15 cellular contexts compared by ENCODE assay signal in genomic region chr10:33196710-33197406, GRCh38.
DNase-seq lines count a peak whose midpoint lies in the region; ATAC-seq, FAIRE-seq and TF ChIP-seq lines count a peak whose summit lies in the region.
"Had no signal": no experiment of that assay in that cellular context is flagged by ENCODE, and none has a peak within 500 bp of the region (broad histone marks: within the 10 kb centered on the region; RNA-seq: fewer than 3 reads in every experiment).

No MANE protein-coding gene starts in this region.

- TF ChIP-seq EP300 in stomach (IDR thresholded peaks at IDR 0.05) = no peak

- H3K36me3 ChIP-seq in esophagus squamous epithelium (peaks cover 0 to 13% (median 0%) of the 10 kb centered on the region in 3 donors), mesodermal cell (ENCODE audit: control insufficient read depth, insufficient read depth, low read length) (peaks cover 64% of the 10 kb centered on the region), stomach (peaks cover 0 to 16% (median 4%) of the 10 kb centered on the region in 4 donors)
- H3K36me3 ChIP-seq: breast epithelium had no signal

- peak overlapping the region in 1 of 4 donors; percentile 21 for H3K4me3 ChIP-seq in esophagus squamous epithelium
- H3K4me3 ChIP-seq in mesodermal cell (ENCODE audit: extremely low read depth, insufficient read depth, low read length, poor library complexity, severe bottlenecking) = no peak overlapping the region
- H3K4me3 ChIP-seq in stomach = peak overlapping the region; percentile 21 to 32 (median 26)
- H3K4me3 ChIP-seq: breast epithelium had no signal

- no peak for DNase-seq in HFFc6
- no peak for DNase-seq in esophagus squamous epithelium (lab: John Stamatoyannopoulos, UW)
- DNase-seq in stomach = peak; percentile 40
- DNase-seq in urothelium cell line (ENCODE audit: low spot score) = no peak
- no peak for DNase-seq in SK-N-DZ (ENCODE audit: low spot score)
- DNase-seq: mammary epithelial cell, NCI-H1092 treated with DMSO at 0.1 percent for 48 hours, NCI-H69 had no signal

- no peaks in the 10 kb centered on the region for H3K9me3 Mint-ChIP-seq in HFFc6
- H3K9me3 Mint-ChIP-seq: activated T-helper 2 cell treated with anti-CD3 and anti-CD28 coated beads, Interferon-gamma antibody, Interleukin-2, Interleukin-4, amounts not matched to agents 10 μg/mL and 5 μg/mL and 100 μg/mL, durations not matched to agents 14 hours and 24 hours and 36 hours had no signal

- H3K4me1 ChIP-seq in esophagus squamous epithelium (peaks cover 7 to 45% (median 11%) of the 10 kb centered on the region in 3 donors), mesodermal cell (ENCODE audit: control insufficient read depth, insufficient read depth, low read length, poor library complexity, severe bottlenecking) (peaks cover 16% of the 10 kb centered on the region), stomach (peaks cover 44 to 71% (median 53%) of the 10 kb centered on the region in 4 donors)
- H3K4me1 ChIP-seq: breast epithelium had no signal

- H3K4me1 Mint-ChIP-seq in HFFc6 (ENCODE audit: low read depth) = peaks cover 71% of the 10 kb centered on the region

- intact Hi-C loops in esophagus squamous epithelium (cut with DNase I) (loop anchor here (10.0 kb wide), 1 partner anchor 128 kb away; no protein-coding TSS in a partner anchor), stomach (cut with DNase I; ENCODE audit: low total_unique reads) (loop anchor here (10.0 kb wide), 1 partner anchor 138 kb away; the partner anchor contains the start of gene NRP1)

- H3K27me3 ChIP-seq in esophagus squamous epithelium (no peaks in the 10 kb centered on the region), stomach (no peaks in the 10 kb centered on the region)
- H3K27me3 ChIP-seq: breast epithelium had no signal

- no peak overlapping the region for H3K4me3 Mint-ChIP-seq in HFFc6

- TF ChIP-seq CTCF in HFFc6 (IDR thresholded peaks at IDR 0.05) (no peak), esophagus squamous epithelium (IDR thresholded peaks at IDR 0.05) (no peak), stomach (IDR thresholded peaks at IDR 0.05) (no peak)

- H3K27ac ChIP-seq in esophagus squamous epithelium = peak overlapping the region in 3 of 4 donors; percentile 47 to 59 (median 48)
- H3K27ac ChIP-seq in mesodermal cell (ENCODE audit: low read depth, low read length, severe bottlenecking) = peak overlapping the region; percentile 30
- peak overlapping the region; percentile 68 to 84 (median 81) for H3K27ac ChIP-seq in stomach
- H3K27ac ChIP-seq: breast epithelium had no signal

- H3K27me3 Mint-ChIP-seq in HFFc6 (ENCODE audit: insufficient read depth) = peaks cover 2% of the 10 kb centered on the region; the same call in 1 of the 2 replicates

- ATAC-seq in HG03439 (IDR thresholded peaks at IDR 0.05; ENCODE audit: unreplicated experiment) (no peak), GM19395 (IDR thresholded peaks at IDR 0.05; ENCODE audit: unreplicated experiment) (no peak)
- ATAC-seq: SK-N-SH treated with all-trans-retinoic acid at 6 μM for 48 hours had no signal

- H3K36me3 Mint-ChIP-seq in HFFc6 (ENCODE audit: low read depth) = peaks cover 63% of the 10 kb centered on the region

- 49% methylated on average over 16 of the region's 16 CpGs for WGBS in esophagus squamous epithelium, 2 donors
- WGBS in mesodermal cell (ENCODE audit: insufficient coverage in 2 of 2), 2 experiments = 92 to 94% methylated on average over 5 to 11 of the region's 16 CpGs
- WGBS in stomach, 5 donors = 11 to 29% (median 19%) methylated on average over 15 to 16 of the region's 16 CpGs

- TF ChIP-seq POLR2A in esophagus squamous epithelium (IDR thresholded peaks at IDR 0.05) (no peak), stomach (IDR thresholded peaks at IDR 0.05) (no peak)

- peak overlapping the region; percentile 40; the same call in 1 of the 2 replicates for H3K27ac Mint-ChIP-seq in HFFc6
- H3K27ac Mint-ChIP-seq: activated T-helper 2 cell treated with anti-CD3 and anti-CD28 coated beads, Interferon-gamma antibody, Interleukin-2, Interleukin-4, amounts not matched to agents 10 μg/mL and 5 μg/mL and 100 μg/mL, durations not matched to agents 14 hours and 24 hours and 36 hours had no signal

- no peak for FAIRE-seq in urothelium cell line (lab: Jason Lieb, UNC)
- FAIRE-seq: HTR-8/SVneo had no signal

- H3K9me3 ChIP-seq in esophagus squamous epithelium = no peaks in the 10 kb centered on the region
- H3K9me3 ChIP-seq in mesodermal cell (ENCODE audit: control insufficient read depth, low read length) = no peaks in the 10 kb centered on the region
- no peaks in the 10 kb centered on the region for H3K9me3 ChIP-seq in stomach
- H3K9me3 ChIP-seq: breast epithelium had no signal

Comparison
In these comparisons a context has a peak if more than half of its experiments do, and no peak if none do; other contexts are left out.
1. H3K27ac ChIP-seq: peak in every context shown above with its lines; median percentile 81 in stomach; 48 in esophagus squamous epithelium; 30 in mesodermal cell.